37 cellular contexts compared by ENCODE assay signal in genomic region chr2:128903637-128904036, GRCh38.
"Had no signal": no experiment of that assay in that cellular context is flagged by ENCODE, and none has a peak within 500 bp of the region (broad histone marks: within the 10 kb centered on the region; RNA-seq: fewer than 3 reads in every experiment).

No MANE protein-coding gene starts in this region.

- H3K36me3 Mint-ChIP-seq: activated CD4-positive, alpha-beta memory T cell treated with anti-CD3 and anti-CD28 coated beads for 36 hours; activated naive CD4-positive, alpha-beta T cell treated with anti-CD3 and anti-CD28 coated beads, Interleukin-2, amount 10 ng/mL, durations not matched to agents 7 days and 5 days; activated naive CD4-positive, alpha-beta T cell treated with anti-CD3 and anti-CD28 coated beads, Interleukin-2, amount 50 U/mL, for 24 hours; activated naive CD8-positive, alpha-beta T cell; activated naive CD8-positive, alpha-beta T cell treated with anti-CD3 and anti-CD28 coated beads, Interleukin-2, amount 10 ng/mL, durations not matched to agents 7 days and 5 days; brain had no signal

- DNase-seq: activated B cell treated with CpG ODN at 0.5 μM for 24 hours; activated CD4-positive, alpha-beta memory T cell treated with anti-CD3 and anti-CD28 coated beads for 36 hours; activated CD4-positive, alpha-beta T cell treated with anti-CD3 and anti-CD28 coated beads for 4 hours; activated CD4-positive, alpha-beta T cell treated with anti-CD3 and anti-CD28 coated beads, Interleukin-2, amount 10 ng/mL, durations not matched to agents 24 days and 14 days; activated CD4-positive, alpha-beta T cell treated with anti-CD3 and anti-CD28 coated beads, Interleukin-2, amount 50 U/mL, for 1 hour; activated CD4-positive, alpha-beta T cell treated with anti-CD3 and anti-CD28 coated beads, Interleukin-2, amount 50 U/mL, for 4 hours; activated CD4-positive, CD25-positive, alpha-beta regulatory T cell treated with anti-CD3 and anti-CD28 coated beads, Interleukin-2, amount 50 U/mL, for 72 hours; activated CD8-positive, alpha-beta memory T cell treated with anti-CD3 and anti-CD28 coated beads, Interleukin-2, amount 50 U/mL, for 4 hours; activated CD8-positive, alpha-beta T cell treated with anti-CD3 and anti-CD28 coated beads for 36 hours; activated effector memory CD4-positive, alpha-beta T cell treated with anti-CD3 and anti-CD28 coated beads, Interleukin-2, amount 50 U/mL, for 16 hours; activated gamma-delta T cell treated with Interleukin-2 at 50 U/mL for 16 hours; activated naive CD4-positive, alpha-beta T cell; activated naive CD4-positive, alpha-beta T cell treated with anti-CD3 and anti-CD28 coated beads, Interleukin-2, amount 10 ng/mL, durations not matched to agents 7 days and 5 days; activated naive CD8-positive, alpha-beta T cell treated with anti-CD3 and anti-CD28 coated beads, Interleukin-2, amount 10 ng/mL, durations not matched to agents 7 days and 5 days; activated naive CD8-positive, alpha-beta T cell treated with anti-CD3 and anti-CD28 coated beads, Interleukin-2, amount 50 U/mL, for 24 hours; activated T-cell treated with anti-CD3 and anti-CD28 coated beads for 4 hours; activated T-cell treated with anti-CD3 and anti-CD28 coated beads, Interleukin-2, amount 50 U/mL, for 1 hour; activated T-cell treated with anti-CD3 and anti-CD28 coated beads, Interleukin-2, amount 50 U/mL, for 4 hours; activated T-cell treated with anti-CD3 and anti-CD28 coated beads, Interleukin-2, amount 50 U/mL, for 72 hours; amygdala; anterior cingulate cortex; caudate nucleus; cerebellar nuclear complex; T-helper 1 cell; T-helper 2 cell; T-helper 9 cell had no signal

- H3K4me3 ChIP-seq: ascending aorta, cardiac muscle cell had no signal

- H3K36me3 ChIP-seq: ascending aorta, cardiac muscle cell had no signal

- H3K27ac Mint-ChIP-seq: activated B cell treated with CpG ODN at 0.5 μM for 24 hours; activated CD4-positive, alpha-beta memory T cell treated with anti-CD3 and anti-CD28 coated beads for 36 hours; activated CD4-positive, alpha-beta T cell treated with anti-CD3 and anti-CD28 coated beads, Interleukin-2, amount 10 ng/mL, durations not matched to agents 24 days and 14 days; activated CD8-positive, alpha-beta T cell treated with anti-CD3 and anti-CD28 coated beads for 36 hours; activated naive CD4-positive, alpha-beta T cell treated with anti-CD3 and anti-CD28 coated beads, Interleukin-2, amount 10 ng/mL, durations not matched to agents 7 days and 5 days; activated naive CD4-positive, alpha-beta T cell treated with anti-CD3 and anti-CD28 coated beads, Interleukin-2, amount 50 U/mL, for 24 hours; activated naive CD8-positive, alpha-beta T cell; activated naive CD8-positive, alpha-beta T cell treated with anti-CD3 and anti-CD28 coated beads, Interleukin-2, amount 10 ng/mL, durations not matched to agents 7 days and 5 days; activated naive CD8-positive, alpha-beta T cell treated with anti-CD3 and anti-CD28 coated beads, Interleukin-2, amount 50 U/mL, for 24 hours; activated T-cell treated with anti-CD3 and anti-CD28 coated beads, Interleukin-2, amount 50 U/mL, for 72 hours; activated T-helper 1 cell treated with anti-CD3 and anti-CD28 coated beads, Interleukin-12 subunit alpha, Interleukin-12 subunit beta, Interleukin-2, Interleukin-4 antibody, amounts not matched to agents 30 ng/mL and 10 ng/mL and 1 ng/mL, durations not matched to agents 14 hours and 24 hours and 36 hours; activated T-helper 17 cell treated with anti-CD3 and anti-CD28 coated beads, Interleukin-2, amount 50 U/mL, for 72 hours; brain; T-helper 1 cell treated with Interleukin-12 subunit alpha and Interleukin-12 subunit beta and Interleukin-4 antibody, amounts not matched to agents 30 μg/mL and 1 μg/mL, for 36 hours; T-helper 2 cell treated with Interferon-gamma antibody and Interleukin-4, amounts not matched to agents 5 μg/mL and 100 μg/mL, for 36 hours had no signal

- H3K4me3 Mint-ChIP-seq: activated B cell treated with CpG ODN at 0.5 μM for 24 hours; activated CD4-positive, alpha-beta memory T cell treated with anti-CD3 and anti-CD28 coated beads for 36 hours; activated CD4-positive, alpha-beta T cell treated with anti-CD3 and anti-CD28 coated beads, Interleukin-2, amount 10 ng/mL, durations not matched to agents 24 days and 14 days; activated CD8-positive, alpha-beta T cell treated with anti-CD3 and anti-CD28 coated beads for 36 hours; activated naive CD4-positive, alpha-beta T cell treated with anti-CD3 and anti-CD28 coated beads, Interleukin-2, amount 10 ng/mL, durations not matched to agents 7 days and 5 days; activated naive CD4-positive, alpha-beta T cell treated with anti-CD3 and anti-CD28 coated beads, Interleukin-2, amount 50 U/mL, for 24 hours; activated naive CD8-positive, alpha-beta T cell; activated naive CD8-positive, alpha-beta T cell treated with anti-CD3 and anti-CD28 coated beads, Interleukin-2, amount 10 ng/mL, durations not matched to agents 7 days and 5 days; activated naive CD8-positive, alpha-beta T cell treated with anti-CD3 and anti-CD28 coated beads, Interleukin-2, amount 50 U/mL, for 24 hours; activated T-cell treated with anti-CD3 and anti-CD28 coated beads, Interleukin-2, amount 50 U/mL, for 4 hours; activated T-cell treated with anti-CD3 and anti-CD28 coated beads, Interleukin-2, amount 50 U/mL, for 72 hours; activated T-helper 1 cell treated with anti-CD3 and anti-CD28 coated beads, Interleukin-12 subunit alpha, Interleukin-12 subunit beta, Interleukin-2, Interleukin-4 antibody, amounts not matched to agents 30 ng/mL and 10 ng/mL and 1 ng/mL, durations not matched to agents 14 hours and 24 hours and 36 hours; activated T-helper 17 cell treated with anti-CD3 and anti-CD28 coated beads, Interleukin-2, amount 50 U/mL, for 72 hours; brain; central memory CD8-positive, alpha-beta T cell; T-helper 1 cell treated with Interleukin-12 subunit alpha and Interleukin-12 subunit beta and Interleukin-4 antibody, amounts not matched to agents 30 μg/mL and 1 μg/mL, for 36 hours; T-helper 2 cell treated with Interferon-gamma antibody and Interleukin-4, amounts not matched to agents 5 μg/mL and 100 μg/mL, for 36 hours had no signal

- H3K27me3 ChIP-seq: ascending aorta, cardiac muscle cell had no signal

- H3K27ac ChIP-seq: ascending aorta, cardiac muscle cell, VCaP had no signal

- H3K9me3 Mint-ChIP-seq: activated B cell treated with CpG ODN at 0.5 μM for 24 hours; activated CD4-positive, alpha-beta memory T cell treated with anti-CD3 and anti-CD28 coated beads for 36 hours; activated CD4-positive, alpha-beta T cell treated with anti-CD3 and anti-CD28 coated beads, Interleukin-2, amount 10 ng/mL, durations not matched to agents 24 days and 14 days; activated CD8-positive, alpha-beta T cell treated with anti-CD3 and anti-CD28 coated beads for 36 hours; activated naive CD8-positive, alpha-beta T cell treated with anti-CD3 and anti-CD28 coated beads, Interleukin-2, amount 50 U/mL, for 24 hours; activated T-cell treated with anti-CD3 and anti-CD28 coated beads, Interleukin-2, amount 50 U/mL, for 4 hours; activated T-cell treated with anti-CD3 and anti-CD28 coated beads, Interleukin-2, amount 50 U/mL, for 72 hours; activated T-helper 17 cell treated with anti-CD3 and anti-CD28 coated beads, Interleukin-2, amount 50 U/mL, for 72 hours; central memory CD8-positive, alpha-beta T cell; T-helper 1 cell treated with Interleukin-12 subunit alpha and Interleukin-12 subunit beta and Interleukin-4 antibody, amounts not matched to agents 30 μg/mL and 1 μg/mL, for 36 hours; T-helper 2 cell treated with Interferon-gamma antibody and Interleukin-4, amounts not matched to agents 5 μg/mL and 100 μg/mL, for 36 hours had no signal

- H3K4me1 Mint-ChIP-seq: activated B cell treated with CpG ODN at 0.5 μM for 24 hours; activated CD4-positive, alpha-beta T cell treated with anti-CD3 and anti-CD28 coated beads, Interleukin-2, amount 10 ng/mL, durations not matched to agents 24 days and 14 days; activated naive CD4-positive, alpha-beta T cell treated with anti-CD3 and anti-CD28 coated beads, Interleukin-2, amount 10 ng/mL, durations not matched to agents 7 days and 5 days; activated naive CD4-positive, alpha-beta T cell treated with anti-CD3 and anti-CD28 coated beads, Interleukin-2, amount 50 U/mL, for 24 hours; activated naive CD8-positive, alpha-beta T cell treated with anti-CD3 and anti-CD28 coated beads, Interleukin-2, amount 50 U/mL, for 24 hours; activated T-helper 17 cell treated with anti-CD3 and anti-CD28 coated beads, Interleukin-2, amount 50 U/mL, for 72 hours; brain; central memory CD8-positive, alpha-beta T cell had no signal

- H3K27me3 Mint-ChIP-seq: activated B cell treated with CpG ODN at 0.5 μM for 24 hours; activated CD4-positive, alpha-beta memory T cell treated with anti-CD3 and anti-CD28 coated beads for 36 hours; activated CD4-positive, alpha-beta T cell treated with anti-CD3 and anti-CD28 coated beads, Interleukin-2, amount 10 ng/mL, durations not matched to agents 24 days and 14 days; activated CD8-positive, alpha-beta T cell treated with anti-CD3 and anti-CD28 coated beads for 36 hours; activated naive CD4-positive, alpha-beta T cell treated with anti-CD3 and anti-CD28 coated beads, Interleukin-2, amount 50 U/mL, for 24 hours; activated naive CD8-positive, alpha-beta T cell; activated T-helper 17 cell treated with anti-CD3 and anti-CD28 coated beads, Interleukin-2, amount 50 U/mL, for 72 hours; central memory CD8-positive, alpha-beta T cell had no signal

- H3K9me3 ChIP-seq: ascending aorta had no signal

- H3K4me1 ChIP-seq: ascending aorta had no signal
